19 cellular contexts compared by ENCODE assay signal in the genomic region with DNA sequence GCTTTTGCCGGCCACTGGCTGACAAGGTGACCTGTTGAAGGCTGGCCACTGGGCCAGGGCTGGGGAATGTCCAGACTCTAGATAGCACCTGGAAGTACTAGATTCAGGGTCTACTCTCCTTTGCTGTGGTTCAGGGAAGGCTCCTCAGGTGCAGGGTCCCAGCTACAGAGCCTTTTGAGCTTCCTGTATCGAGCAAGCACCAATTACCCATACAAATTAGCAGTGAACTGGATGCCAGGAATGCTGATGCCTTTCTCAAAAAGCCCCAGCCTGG.
DNase-seq lines count a peak whose midpoint lies in the region; ATAC-seq and TF ChIP-seq lines count a peak whose summit lies in the region.
"Had no signal": no experiment of that assay in that cellular context is flagged by ENCODE, and none has a peak within 500 bp of the region (broad histone marks: within the 10 kb centered on the region; RNA-seq: fewer than 3 reads in every experiment).

No MANE protein-coding gene starts in this region.

- no peak overlapping the region for H3K4me2 ChIP-seq in HCT116 (ENCODE audit: low read length)
- H3K4me2 ChIP-seq: BLaER1 treated with 17β-estradiol and CSF1 and Interleukin-3, amounts not matched to agents 10 nM and 100 nM; PC-9 had no signal

- H4K20me1 ChIP-seq in HCT116 (ENCODE audit: insufficient read depth): no peaks in the 10 kb centered on the region
- H4K20me1 ChIP-seq: BLaER1 treated with 17β-estradiol and CSF1 and Interleukin-3, amounts not matched to agents 10 nM and 100 nM had no signal

- no peaks in the 10 kb centered on the region for H3K9me3 ChIP-seq in HCT116 (ENCODE audit: control insufficient read depth in 1 of 2, insufficient read depth in 1 of 2, low read depth in 1 of 2, low read length in 2 of 2)
- no peaks in the 10 kb centered on the region for H3K9me3 ChIP-seq in endodermal cell (ENCODE audit: control insufficient read depth, low read length)
- H3K9me3 ChIP-seq: BLaER1 treated with 17β-estradiol and CSF1 and Interleukin-3, amounts not matched to agents 10 nM and 100 nM; SJCRH30 had no signal

- intact Hi-C loops in HCT116 (cut with micrococcal nuclease): no loop called here
- intact Hi-C loops in sciatic nerve (cut with DNase I): loop anchor here (10.0 kb wide), 1 partner anchor 201 kb away; no protein-coding TSS in a partner anchor

- peaks cover 7% of the 10 kb centered on the region for H3K27me3 Mint-ChIP-seq in endodermal cell (ENCODE audit: insufficient read depth)

- ATAC-seq in HCT116 (0 out of 2 replicates have a peak, but pooled peaks have one; percentile 24), sciatic nerve (no peak)
- ATAC-seq: CD8-positive, alpha-beta T cell had no signal

- RAD21 ChIA-PET in HCT116 (lab: Charles Lee; ENCODE audit: low non-redundant PET in 1 of 2, low total read pairs in 2 of 2, uncharacterized antibody in 2 of 2, unreplicated experiment in 2 of 2): interaction anchor here in 1 of 2 experiments (0.6 to 1.3 kb wide), 2 partner anchors 216 to 866 kb away, joined by 3 to 5 read pairs; partner anchors contain the start of gene NAGK

- WGBS in endodermal cell (ENCODE audit: insufficient coverage in 1 of 2, insufficient read length in 1 of 2), 2 experiments: 97 to 100% methylated on average over 2 of the region's 2 CpGs

- no peaks in the 10 kb centered on the region for H3K79me2 ChIP-seq in HCT116 (ENCODE audit: insufficient read depth, low read length)

- no peak overlapping the region for H3K4me3 ChIP-seq in HCT116 (replicated peaks in 1 of 2; ENCODE audit: low read depth in 1 of 2, low read length in 2 of 2)
- H3K4me3 ChIP-seq in endodermal cell (ENCODE audit: low read length): no peak overlapping the region
- H3K4me3 ChIP-seq: BLaER1 treated with 17β-estradiol and CSF1 and Interleukin-3, amounts not matched to agents 10 nM and 100 nM; PC-9; SJCRH30 had no signal

- no peaks in the 10 kb centered on the region; a peak in 1 of 4 replicates for H3K4me1 ChIP-seq in HCT116 (ENCODE audit: control insufficient read depth in 1 of 2, insufficient read depth in 2 of 2, low read length in 2 of 2)
- H3K4me1 ChIP-seq in endodermal cell (ENCODE audit: control insufficient read depth, insufficient read depth, low read length): no peaks in the 10 kb centered on the region
- H3K4me1 ChIP-seq: SJCRH30 had no signal

- H3K4me3 Mint-ChIP-seq in endodermal cell: no peak overlapping the region
- H3K4me3 Mint-ChIP-seq: CD8-positive, alpha-beta T cell had no signal

- TF ChIP-seq RAD21 in HCT116 (IDR thresholded peaks at IDR 0.05; ENCODE audit: low read depth): no peak

- no peaks in the 10 kb centered on the region for H3K9me2 ChIP-seq in HCT116 (ENCODE audit: insufficient read depth)

- CTCF ChIA-PET in HCT116 (lab: Charles Lee): interaction anchor here (0.5 to 3.1 kb wide), 7 partner anchors 9 to 645 kb away, joined by 3 to 24 read pairs (median 6); no protein-coding TSS in a partner anchor

- DNase-seq in GM13976 (ENCODE audit: low spot score) (peak; percentile 3), HCT116 (ENCODE audit: low read depth, low spot score) (no peak), endodermal cell (peak; percentile 39), sciatic nerve (ENCODE audit: low spot score) (peak; percentile 44), NCI-H524 treated with DMSO at 0.1 percent for 48 hours (lab: John Stamatoyannopoulos, UW) (no peak), AML-193 (lab: John Stamatoyannopoulos, UW) (no peak), NCI-H2029 treated with DMSO at 0.1 percent for 48 hours (lab: John Stamatoyannopoulos, UW) (no peak)
- DNase-seq: ACHN, DND-41, MM.1S, NCI-H1048, NCI-H1417 treated with DMSO at 0.1 percent for 48 hours, NCI-H187 treated with DMSO at 0.1 percent for 48 hours, NCI-H510A, NCI-H748 treated with DMSO at 0.1 percent for 48 hours, PC-9, SJCRH30 had no signal

- BruUV-seq in HCT116 (replicated peaks; lab: Mats Ljungman, UMichigan): no TSS peak

- H3K9me3 Mint-ChIP-seq in endodermal cell: no peaks in the 10 kb centered on the region
- H3K9me3 Mint-ChIP-seq: CD8-positive, alpha-beta T cell had no signal

- no peak overlapping the region for H2AFZ ChIP-seq in HCT116 (ENCODE audit: low read depth, low read length, poor library complexity, severe bottlenecking)
- H2AFZ ChIP-seq: PC-9 had no signal

- H3K27ac Mint-ChIP-seq in endodermal cell: no peak overlapping the region
- H3K27ac Mint-ChIP-seq: CD8-positive, alpha-beta T cell had no signal

- H3K36me3 ChIP-seq in HCT116 (ENCODE audit: control insufficient read depth in 1 of 2, insufficient read depth in 2 of 2, low read length in 2 of 2) (no peaks in the 10 kb centered on the region), endodermal cell (ENCODE audit: control insufficient read depth, insufficient read depth, low read length) (no peaks in the 10 kb centered on the region)
- H3K36me3 ChIP-seq: BLaER1 treated with 17β-estradiol and CSF1 and Interleukin-3, amounts not matched to agents 10 nM and 100 nM; SJCRH30 had no signal

- in situ Hi-C loops in GM13976 (cut with MboI; ENCODE audit: low sequenced_read_pairs, unreplicated experiment): loop anchor here (25.0 kb wide), 1 partner anchor 803 kb away; no protein-coding TSS in a partner anchor

- no peak for TF ChIP-seq CTCF in GM13976 (IDR thresholded peaks at IDR 0.05; ENCODE audit: borderline replicate concordance, control extremely low read depth, extremely low read depth, insufficient read depth, missing control alignments)
- no peak for TF ChIP-seq CTCF in HCT116 (IDR thresholded peaks at IDR 0.05 in 2 of 3, conservative IDR thresholded peaks at IDR 0.05 in 1 of 3; ENCODE audit: borderline replicate concordance in 1 of 3, insufficient read depth in 1 of 3, low read depth in 2 of 3, low read length in 2 of 3)
- TF ChIP-seq CTCF in endodermal cell (conservative IDR thresholded peaks at IDR 0.05): no peak

- no peak overlapping the region for H3K9ac ChIP-seq in HCT116 (ENCODE audit: low read length)
- no peak overlapping the region for H3K9ac ChIP-seq in endodermal cell (ENCODE audit: extremely low read depth, low read length, poor library complexity, severe bottlenecking)
- H3K9ac ChIP-seq: BLaER1 treated with 17β-estradiol and CSF1 and Interleukin-3, amounts not matched to agents 10 nM and 100 nM had no signal

- no peaks in the 10 kb centered on the region for H3K27me3 ChIP-seq in HCT116 (ENCODE audit: insufficient read depth, low read length)
- H3K27me3 ChIP-seq in endodermal cell (ENCODE audit: control insufficient read depth, insufficient read depth, low read length, poor library complexity, severe bottlenecking): no peaks in the 10 kb centered on the region
- H3K27me3 ChIP-seq: BLaER1 treated with 17β-estradiol and CSF1 and Interleukin-3, amounts not matched to agents 10 nM and 100 nM had no signal

- H3K36me3 Mint-ChIP-seq in endodermal cell (ENCODE audit: low read depth): no peaks in the 10 kb centered on the region
- H3K36me3 Mint-ChIP-seq: CD8-positive, alpha-beta T cell had no signal

- TF ChIP-seq POLR2A in HCT116 (IDR thresholded peaks at IDR 0.05; ENCODE audit: borderline replicate concordance, extremely low read depth, insufficient read depth, insufficient read length): no peak

- H3K4me1 Mint-ChIP-seq in endodermal cell: no peaks in the 10 kb centered on the region

- POLR2A ChIA-PET in HCT116 (lab: Charles Lee): interaction anchor here (0.8 to 0.9 kb wide), 3 partner anchors 9 to 181 kb away, joined by 3 read pairs; no protein-coding TSS in a partner anchor

- H3K27ac ChIP-seq in HCT116 (ENCODE audit: low read depth, low read length): no peak overlapping the region
- no peak overlapping the region for H3K27ac ChIP-seq in endodermal cell (ENCODE audit: low read depth, low read length)
- H3K27ac ChIP-seq: BLaER1 treated with 17β-estradiol and CSF1 and Interleukin-3, amounts not matched to agents 10 nM and 100 nM; PC-9; SJCRH30 had no signal

TF ChIP-seq in HCT116, 20 proteins besides CTCF, POLR2A, EP300 and RAD21:
- TF ChIP-seq SIN3A (IDR thresholded peaks at IDR 0.05; ENCODE audit: low read depth) (no peak), MAX (IDR thresholded peaks at IDR 0.05) (0 out of 2 replicates have a peak, but pooled peaks have one; percentile 4)

Comparison
In these comparisons a context has a peak if more than half of its experiments do, and no peak if none do; other contexts are left out.
1. DNase-seq: peak in GM13976 (single experiment), endodermal cell (single experiment) and sciatic nerve (single experiment); none in HCT116 (single experiment), NCI-H524 treated with DMSO at 0.1 percent for 48 hours (single experiment), AML-193 (0 of 2) and NCI-H2029 treated with DMSO at 0.1 percent for 48 hours (single experiment).